ENCODE assay signal across 7 cellular contexts in the genomic region with DNA sequence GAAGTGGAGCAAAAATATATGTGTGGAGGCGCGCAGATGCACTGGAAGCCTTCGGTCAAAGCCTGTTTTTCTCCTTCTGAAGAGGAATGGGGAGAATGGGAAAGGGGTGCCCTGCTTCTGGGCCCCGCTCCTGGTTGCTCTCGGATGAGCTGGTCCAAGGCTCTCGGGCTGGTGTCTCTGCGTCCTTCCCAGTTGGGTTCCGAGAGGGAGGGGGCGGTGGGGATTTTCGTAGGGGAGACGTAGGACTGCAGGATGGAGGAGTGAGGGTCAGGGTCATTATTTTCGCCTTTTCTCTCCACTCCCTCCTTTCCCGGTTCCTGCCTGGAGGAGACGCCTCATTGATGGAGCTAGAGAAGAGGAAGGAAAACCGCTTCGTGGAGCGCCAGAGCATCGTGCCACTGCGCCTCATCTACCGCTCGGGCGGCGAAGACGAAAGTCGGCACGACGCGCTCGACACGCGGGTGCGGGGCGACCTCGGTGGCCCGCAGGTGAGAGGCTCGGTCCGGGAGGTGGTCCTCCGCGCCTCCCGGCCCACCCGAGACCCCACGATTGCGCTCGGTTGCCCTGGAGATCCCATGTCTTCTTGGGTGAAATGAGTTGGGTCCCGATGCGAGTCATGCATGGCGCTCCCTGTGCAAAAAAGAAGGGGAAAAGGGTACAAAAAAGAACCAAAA. TPM values are rescaled to one million over a fixed set of nuclear protein-coding genes. Genes with fewer than 3 reads are reported as not detected.
DNase-seq lines count a peak whose midpoint lies in the region; ATAC-seq, FAIRE-seq and TF ChIP-seq lines count a peak whose summit lies in the region.

No MANE protein-coding gene starts in this region.

- no peaks in the 10 kb centered on the region for H3K9me3 ChIP-seq in OCI-LY3 (ENCODE audit: insufficient read depth, low read length)
- no peaks in the 10 kb centered on the region for H3K9me3 ChIP-seq in mammary epithelial cell (replicated peaks; ENCODE audit: insufficient read depth, low read length)
- H3K9me3 ChIP-seq in kidney (ENCODE audit: control insufficient read depth in 1 of 2, low read length in 2 of 2) = no peaks in the 10 kb centered on the region

- H2AFZ ChIP-seq in OCI-LY3 (ENCODE audit: low read depth, low read length) = peak overlapping the region; percentile 99
- H2AFZ ChIP-seq in mammary epithelial cell (ENCODE audit: low read depth, low read length) = peak overlapping the region; percentile 89

- DNase-seq in GM03348 (ENCODE audit: low spot score) (peak; percentile 20), mammary epithelial cell (peak; percentile 6), kidney (peak; percentile 66)
- peak in 1 of 2 donors; percentile 61 for DNase-seq in stimulated activated effector memory CD8-positive, alpha-beta T cell treated with anti-CD3 and anti-CD28 coated beads, Interleukin-12 subunit alpha, Interleukin-12 subunit beta, amount 100 ng/mL, for 72 hours (ENCODE audit: low spot score in 2 of 2)

- H4K20me1 ChIP-seq in OCI-LY3 (ENCODE audit: insufficient read depth, low read length) (no peaks in the 10 kb centered on the region), mammary epithelial cell (ENCODE audit: insufficient read depth, low read length) (no peaks in the 10 kb centered on the region)

- peak overlapping the region; percentile 89 for H3K4me3 Mint-ChIP-seq in stimulated activated effector memory CD8-positive, alpha-beta T cell treated with anti-CD3 and anti-CD28 coated beads, Interleukin-12 subunit alpha, Interleukin-12 subunit beta, amount 100 ng/mL, for 72 hours

- dilution Hi-C loops in mammary epithelial cell (cut with HindIII; ENCODE audit: low sequenced_read_pairs) = no loop called here

- peak overlapping the region; percentile 88 for H3K4me2 ChIP-seq in OCI-LY3 (ENCODE audit: low read length)
- peak overlapping the region; percentile 98 for H3K4me2 ChIP-seq in mammary epithelial cell (ENCODE audit: insufficient read depth, low read depth, low read length)

- in situ Hi-C loops in mammary epithelial cell (cut with MboI; ENCODE audit: low sequenced_read_pairs in 2 of 2) = no loop called here

- intact Hi-C loops in mammary epithelial cell (cut with micrococcal nuclease) (no loop called here), kidney (cut with DNase I) (no loop called here)

- BruUV-seq in mammary epithelial cell (replicated peaks; lab: Mats Ljungman, UMichigan) = no TSS peak

- no peak overlapping the region for H3K27ac Mint-ChIP-seq in stimulated activated effector memory CD8-positive, alpha-beta T cell treated with anti-CD3 and anti-CD28 coated beads, Interleukin-12 subunit alpha, Interleukin-12 subunit beta, amount 100 ng/mL, for 72 hours

- peak; percentile 24 for ATAC-seq in HG02571 (IDR thresholded peaks at IDR 0.05; ENCODE audit: unreplicated experiment)
- peak; percentile 1 for ATAC-seq in stimulated activated effector memory CD8-positive, alpha-beta T cell treated with anti-CD3 and anti-CD28 coated beads, Interleukin-12 subunit alpha, Interleukin-12 subunit beta, amount 100 ng/mL, for 72 hours
- ATAC-seq in GM21619 (IDR thresholded peaks at IDR 0.05; ENCODE audit: unreplicated experiment) = no peak

- H3K4me1 Mint-ChIP-seq in stimulated activated effector memory CD8-positive, alpha-beta T cell treated with anti-CD3 and anti-CD28 coated beads, Interleukin-12 subunit alpha, Interleukin-12 subunit beta, amount 100 ng/mL, for 72 hours = peaks cover 4% of the 10 kb centered on the region

- FAIRE-seq in kidney (lab: Jason Lieb, UNC) = no peak

- no peaks in the 10 kb centered on the region for H3K9me3 Mint-ChIP-seq in stimulated activated effector memory CD8-positive, alpha-beta T cell treated with anti-CD3 and anti-CD28 coated beads, Interleukin-12 subunit alpha, Interleukin-12 subunit beta, amount 100 ng/mL, for 72 hours

- peaks cover 5% of the 10 kb centered on the region; the same call in 1 of the 2 replicates for H3K4me1 ChIP-seq in OCI-LY3 (ENCODE audit: low read length)
- peaks cover 10% of the 10 kb centered on the region for H3K4me1 ChIP-seq in mammary epithelial cell (ENCODE audit: insufficient read depth, low read length)
- H3K4me1 ChIP-seq in kidney (ENCODE audit: control insufficient read depth in 1 of 2, insufficient read depth in 1 of 2, low read depth in 1 of 2, low read length in 2 of 2) = peaks cover 0 to 7% of the 10 kb centered on the region in 2 donors

- H3K9ac ChIP-seq in OCI-LY3 (ENCODE audit: low read length) = peak overlapping the region; percentile 86
- H3K9ac ChIP-seq in mammary epithelial cell (ENCODE audit: insufficient read depth, low read length) = no peak overlapping the region
- H3K9ac ChIP-seq in kidney (ENCODE audit: low read length in 2 of 2) = peak overlapping the region in 1 of 2 donors; percentile 46

- peaks cover 3% of the 10 kb centered on the region for H3K36me3 ChIP-seq in OCI-LY3 (replicated peaks; ENCODE audit: low read depth, low read length)
- no peaks in the 10 kb centered on the region for H3K36me3 ChIP-seq in mammary epithelial cell (ENCODE audit: insufficient read depth, low read length)
- no peaks in the 10 kb centered on the region for H3K36me3 ChIP-seq in kidney (ENCODE audit: control insufficient read depth in 1 of 2, insufficient read depth in 2 of 2, low read length in 2 of 2)

- H3K79me2 ChIP-seq in OCI-LY3 (ENCODE audit: low read length) (peaks cover 6% of the 10 kb centered on the region; the same call in 1 of the 2 replicates), mammary epithelial cell (ENCODE audit: insufficient read depth, low read length) (no peaks in the 10 kb centered on the region)

- WGBS in mammary epithelial cell (ENCODE audit: low coverage, missing lambda C conversion rate) = 3% methylated on average over 6 of the region's 47 CpGs

- no peaks in the 10 kb centered on the region for H3K36me3 Mint-ChIP-seq in stimulated activated effector memory CD8-positive, alpha-beta T cell treated with anti-CD3 and anti-CD28 coated beads, Interleukin-12 subunit alpha, Interleukin-12 subunit beta, amount 100 ng/mL, for 72 hours

- peak overlapping the region; percentile 36; the same call in 1 of the 2 replicates for H3K27ac ChIP-seq in OCI-LY3 (ENCODE audit: low read length)
- no peak overlapping the region for H3K27ac ChIP-seq in mammary epithelial cell (ENCODE audit: insufficient read depth, low read depth, low read length)
- H3K27ac ChIP-seq in kidney (ENCODE audit: low read depth in 2 of 2, low read length in 2 of 2) = no peak overlapping the region

- H3K27me3 ChIP-seq in OCI-LY3 (ENCODE audit: low read depth, low read length) (no peaks in the 10 kb centered on the region), mammary epithelial cell (ENCODE audit: insufficient read depth, low read length) (peaks cover 3% of the 10 kb centered on the region)

- TF ChIP-seq CTCF in OCI-LY3 (IDR thresholded peaks at IDR 0.05; ENCODE audit: low read depth, low read length) = no peak
- TF ChIP-seq CTCF in mammary epithelial cell (conservative IDR thresholded peaks at IDR 0.05 in 1 of 2, IDR thresholded peaks at IDR 0.05 in 1 of 2; ENCODE audit: extremely low read depth in 1 of 2, insufficient read depth in 1 of 2, low read depth in 1 of 2, low read length in 2 of 2) = no peak
- no peak for TF ChIP-seq CTCF in kidney (IDR thresholded peaks at IDR 0.05; ENCODE audit: borderline replicate concordance, extremely low read depth, insufficient read depth)

- H3K4me3 ChIP-seq in OCI-LY3 (ENCODE audit: low read length) (peak overlapping the region; percentile 82), mammary epithelial cell (replicated peaks in 1 of 3; ENCODE audit: insufficient read depth in 1 of 3, low read depth in 2 of 3, low read length in 3 of 3) (peak overlapping the region; percentile 32 to 61 (median 49)), kidney (ENCODE audit: low read length in 2 of 2) (peak overlapping the region; percentile 82 to 84)

- CTCF ChIA-PET in mammary epithelial cell (lab: Charles Lee; ENCODE audit: low non-redundant PET) = no interaction called here

RNA-seq across cellular contexts. Expression of gene ADAM22, which starts 0.8 kb away (rescaled TPM):
- total RNA-seq in mammary epithelial cell (under 1 TPM; 0.33 to 0.67 TPM), kidney (7.9 TPM)
- polyA plus RNA-seq in mammary epithelial cell (0.06 TPM), kidney (ENCODE audit: insufficient read depth, low read depth, low replicate concordance) (2.2 TPM)
- polyA minus RNA-seq in mammary epithelial cell = not detected

RNA-seq across cellular contexts. Expression of gene DBF4, which starts 58.5 kb away (rescaled TPM):
- total RNA-seq in mammary epithelial cell = 10 to 100 TPM; 11.2 to 29.3 TPM
- polyA plus RNA-seq in mammary epithelial cell = 8.2 TPM
- polyA minus RNA-seq in mammary epithelial cell = 3.5 TPM
- 8.8 TPM for total RNA-seq in kidney
- 1.9 TPM for polyA plus RNA-seq in kidney (ENCODE audit: insufficient read depth, low read depth, low replicate concordance)

RNA-seq across cellular contexts. Expression of gene SLC25A40, which starts 58.7 kb away (rescaled TPM):
- total RNA-seq in mammary epithelial cell = 10 to 100 TPM in 1 of 2 donors, 1 to 10 TPM in 1; 9.5 to 14.1 TPM
- 6.5 TPM for polyA plus RNA-seq in mammary epithelial cell
- 9.8 TPM for polyA minus RNA-seq in mammary epithelial cell
- total RNA-seq in kidney = 25.4 TPM
- 11.2 TPM for polyA plus RNA-seq in kidney (ENCODE audit: insufficient read depth, low read depth, low replicate concordance)
